In the genomic region with DNA sequence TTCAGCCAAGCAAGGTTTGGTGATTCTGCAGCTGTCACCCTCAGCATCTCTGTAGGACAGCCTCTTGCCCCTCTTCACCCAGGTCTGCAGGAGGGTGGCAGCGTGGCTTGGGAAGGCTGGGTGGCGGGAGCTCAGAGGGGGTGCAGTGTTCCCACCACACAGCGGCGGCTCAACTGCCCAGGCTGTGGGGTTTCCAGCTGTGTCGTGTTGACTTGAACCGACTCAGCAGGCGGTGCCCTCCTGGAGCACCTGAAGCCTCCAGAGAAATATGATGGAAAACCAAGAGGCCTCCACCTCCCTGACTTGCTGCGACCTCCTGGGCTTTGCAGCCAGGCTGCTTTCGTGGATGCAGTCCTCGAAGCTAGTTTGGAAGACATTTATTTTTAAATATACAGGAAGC, we compare ENCODE assay signal across 9 cellular contexts.
DNase-seq lines count a peak whose midpoint lies in the region; ATAC-seq, FAIRE-seq and TF ChIP-seq lines count a peak whose summit lies in the region.
"Had no signal": no experiment of that assay in that cellular context is flagged by ENCODE, and none has a peak within 500 bp of the region (broad histone marks: within the 10 kb centered on the region; RNA-seq: fewer than 3 reads in every experiment).

No MANE protein-coding gene starts in this region.

- no peak for TF ChIP-seq POLR2A in endothelial cell of umbilical vein (IDR thresholded peaks at IDR 0.05; ENCODE audit: low read depth, low read length)

- CTCF ChIA-PET in PC-9 (lab: Charles Lee) (interaction anchor here (0.5 kb wide), 1 partner anchor 94 kb away, joined by 4 read pairs; no protein-coding TSS in a partner anchor), endothelial cell of umbilical vein (lab: Charles Lee) (no interaction called here)

- H3K27me3 ChIP-seq in PC-9 (ENCODE audit: insufficient read depth, low read depth) (no peaks in the 10 kb centered on the region), endothelial cell of umbilical vein (ENCODE audit: control insufficient read depth in 2 of 2, insufficient read depth in 2 of 2, low read length in 2 of 2) (no peaks in the 10 kb centered on the region)

- H3K79me2 ChIP-seq in PC-9 (ENCODE audit: low read depth) = no peaks in the 10 kb centered on the region
- H3K79me2 ChIP-seq in endothelial cell of umbilical vein (ENCODE audit: control insufficient read depth, insufficient read depth, low read length) = no peaks in the 10 kb centered on the region

- peaks cover 27% of the 10 kb centered on the region for H3F3A ChIP-seq in PC-9 (ENCODE audit: insufficient read depth, low read depth)

- POLR2A ChIA-PET in PC-9 (lab: Charles Lee; ENCODE audit: unreplicated experiment) = interaction anchor here (0.6 kb wide), 1 partner anchor 44 kb away, joined by 6 read pairs; no protein-coding TSS in a partner anchor
- POLR2A ChIA-PET in endothelial cell of umbilical vein (lab: Charles Lee) = interaction anchor here (1.0 to 2.8 kb wide), 4 partner anchors 35 to 655 kb away, joined by 3 to 25 read pairs (median 4); a partner anchor contains a TSS

- H3K27me3 Mint-ChIP-seq in CD14-positive monocyte (ENCODE audit: low read depth in 3 of 3) = peaks cover 0 to 2% (median 0%) of the 10 kb centered on the region in 3 donors
- H3K27me3 Mint-ChIP-seq in progenitor cell of endocrine pancreas = no peaks in the 10 kb centered on the region

- H4K20me1 ChIP-seq in PC-9 (ENCODE audit: insufficient read depth) = no peaks in the 10 kb centered on the region
- H4K20me1 ChIP-seq in endothelial cell of umbilical vein (replicated peaks; ENCODE audit: control insufficient read depth, extremely low read depth, insufficient read depth, low read length) = no peaks in the 10 kb centered on the region

- FAIRE-seq in endothelial cell of umbilical vein (lab: Jason Lieb, UNC) = no peak

- dilution Hi-C loops in endothelial cell of umbilical vein (cut with MboI; ENCODE audit: extremely low pct_ligation_motif_present, low sequenced_read_pairs) = no loop called here

- H3K36me3 Mint-ChIP-seq in CD14-positive monocyte (peaks cover 0 to 5% of the 10 kb centered on the region in 2 donors), progenitor cell of endocrine pancreas (ENCODE audit: insufficient read depth) (peaks cover 2% of the 10 kb centered on the region)

- TF ChIP-seq CTCF in CD14-positive monocyte (IDR thresholded peaks at IDR 0.05) (no peak), PC-9 (conservative IDR thresholded peaks at IDR 0.05) (no peak), endothelial cell of umbilical vein (IDR thresholded peaks at IDR 0.05; ENCODE audit: extremely low read depth in 1 of 2, insufficient read depth in 1 of 2, low read depth in 1 of 2, low read length in 2 of 2) (no peak), progenitor cell of endocrine pancreas (IDR thresholded peaks at IDR 0.05; ENCODE audit: unreplicated experiment) (no peak)

- H3K9me2 ChIP-seq in PC-9 (ENCODE audit: insufficient read depth) = no peaks in the 10 kb centered on the region; the same call in 1 of the 2 replicates

- H3K27ac Mint-ChIP-seq in CD14-positive monocyte = peak overlapping the region; percentile 96 to 99 (median 99)
- H3K27ac Mint-ChIP-seq in progenitor cell of endocrine pancreas = peak overlapping the region; percentile 91

- peak overlapping the region; percentile 40 for H3K4me2 ChIP-seq in PC-9
- H3K4me2 ChIP-seq in endothelial cell of umbilical vein (ENCODE audit: insufficient read depth, low read length) = no peak overlapping the region

- intact Hi-C loops in CD14-positive monocyte (cut with micrococcal nuclease) = loop anchor here in 1 of 2 donors (2.0 kb wide), 1 partner anchor 68 kb away; a partner anchor contains a TSS
- intact Hi-C loops in PC-9 (cut with micrococcal nuclease; ENCODE audit: unreplicated experiment) = no loop called here
- intact Hi-C loops in endothelial cell of umbilical vein (cut with micrococcal nuclease) = loop anchor here (2.0 to 5.0 kb wide), 3 partner anchors 66 to 279 kb away; no protein-coding TSS in a partner anchor
- intact Hi-C loops in posterior cingulate gyrus (cut with DNase I) = no loop called here

- no peaks in the 10 kb centered on the region for H3K36me3 ChIP-seq in PC-9 (ENCODE audit: low read depth)
- no peaks in the 10 kb centered on the region for H3K36me3 ChIP-seq in endothelial cell of umbilical vein (ENCODE audit: control insufficient read depth in 2 of 2, extremely low read depth in 1 of 2, insufficient read depth in 2 of 2, low read length in 2 of 2)

- H3K4me1 ChIP-seq in PC-9 (replicated peaks; ENCODE audit: insufficient read depth) (peaks cover 28% of the 10 kb centered on the region), endothelial cell of umbilical vein (ENCODE audit: control insufficient read depth, extremely low read depth, insufficient read depth, low read length) (peaks cover 23% of the 10 kb centered on the region)

- peaks cover 0 to 2% (median 0%) of the 10 kb centered on the region in 7 donors for H3K9me3 Mint-ChIP-seq in CD14-positive monocyte
- H3K9me3 Mint-ChIP-seq in progenitor cell of endocrine pancreas (ENCODE audit: low read depth) = peaks cover 6% of the 10 kb centered on the region

- H3K4me3 Mint-ChIP-seq in CD14-positive monocyte (no peak overlapping the region), progenitor cell of endocrine pancreas (ENCODE audit: low read depth) (no peak overlapping the region)

- no peaks in the 10 kb centered on the region for H3K9me3 ChIP-seq in PC-9 (ENCODE audit: insufficient read depth, low read depth)
- no peaks in the 10 kb centered on the region for H3K9me3 ChIP-seq in endothelial cell of umbilical vein (replicated peaks; ENCODE audit: control insufficient read depth, insufficient read depth, low read length)
- H3K9me3 ChIP-seq: mucosa of descending colon had no signal

- ATAC-seq in GM19452 (IDR thresholded peaks at IDR 0.05; ENCODE audit: unreplicated experiment) (no peak), HG03457 (IDR thresholded peaks at IDR 0.05; ENCODE audit: unreplicated experiment) (no peak)

- H3K4me3 ChIP-seq in PC-9 = no peak overlapping the region
- H3K4me3 ChIP-seq in endothelial cell of umbilical vein (replicated peaks in 1 of 3; ENCODE audit: insufficient read depth in 1 of 3, low read depth in 1 of 3, low read length in 3 of 3) = no peak overlapping the region
- H3K4me3 ChIP-seq: mucosa of descending colon had no signal

- H3K4me1 Mint-ChIP-seq in CD14-positive monocyte = peaks cover 40% of the 10 kb centered on the region
- H3K4me1 Mint-ChIP-seq in progenitor cell of endocrine pancreas (ENCODE audit: low read depth) = peaks cover 40% of the 10 kb centered on the region

- BruUV-seq in PC-9 (replicated peaks; lab: Mats Ljungman, UMichigan) (TSS peak; percentile 96), endothelial cell of umbilical vein (replicated peaks; lab: Mats Ljungman, UMichigan) (no TSS peak)

- peak overlapping the region; percentile 89 for H3K9ac ChIP-seq in endothelial cell of umbilical vein (replicated peaks; ENCODE audit: extremely low read depth, insufficient read depth, low read length)

- H2AFZ ChIP-seq in PC-9 = no peak overlapping the region
- no peak overlapping the region for H2AFZ ChIP-seq in endothelial cell of umbilical vein (ENCODE audit: low read depth, low read length)

- peak overlapping the region; percentile 96 for H3K27ac ChIP-seq in PC-9
- H3K27ac ChIP-seq in endothelial cell of umbilical vein (ENCODE audit: insufficient read depth, low read depth, low read length) = peak overlapping the region; percentile 93

- no peaks in the 10 kb centered on the region for H3K9me1 ChIP-seq in endothelial cell of umbilical vein (replicated peaks; ENCODE audit: control insufficient read depth, extremely low read depth, insufficient read depth, low read length)

- DNase-seq in CD14-positive monocyte (ENCODE audit: low spot score) = no peak
- no peak for DNase-seq in PC-9
- DNase-seq in endothelial cell of umbilical vein (ENCODE audit: low read depth, low spot score) = no peak
- no peak for DNase-seq in progenitor cell of endocrine pancreas (ENCODE audit: low spot score, unreplicated experiment)
- DNase-seq in posterior cingulate gyrus = no peak
- no peak for DNase-seq in A172 (ENCODE audit: low spot score)

TF ChIP-seq in endothelial cell of umbilical vein, 7 proteins besides CTCF, POLR2A, EP300 and RAD21:
- TF ChIP-seq MYC (IDR thresholded peaks at IDR 0.05; ENCODE audit: low read depth, low read length) (no peak), GATA2 (IDR thresholded peaks at IDR 0.05; ENCODE audit: insufficient read depth, insufficient read length, low read depth, low read length) (no peak), POLR2AphosphoS5 (IDR thresholded peaks at IDR 0.05; ENCODE audit: insufficient read depth, low read depth, low read length) (no peak), JUN (IDR thresholded peaks at IDR 0.05; ENCODE audit: borderline replicate concordance, insufficient read depth, insufficient read length, low read depth) (no peak)
- TF ChIP-seq, protein P1, sequence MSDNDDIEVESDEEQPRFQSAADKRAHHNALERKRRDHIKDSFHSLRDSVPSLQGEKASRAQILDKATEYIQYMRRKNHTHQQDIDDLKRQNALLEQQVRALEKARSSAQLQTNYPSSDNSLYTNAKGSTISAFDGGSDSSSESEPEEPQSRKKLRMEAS (IDR thresholded peaks at IDR 0.05; ENCODE audit: insufficient read depth, insufficient read length) = no peak
